7 cellular contexts compared by ENCODE assay signal in the genomic region with DNA sequence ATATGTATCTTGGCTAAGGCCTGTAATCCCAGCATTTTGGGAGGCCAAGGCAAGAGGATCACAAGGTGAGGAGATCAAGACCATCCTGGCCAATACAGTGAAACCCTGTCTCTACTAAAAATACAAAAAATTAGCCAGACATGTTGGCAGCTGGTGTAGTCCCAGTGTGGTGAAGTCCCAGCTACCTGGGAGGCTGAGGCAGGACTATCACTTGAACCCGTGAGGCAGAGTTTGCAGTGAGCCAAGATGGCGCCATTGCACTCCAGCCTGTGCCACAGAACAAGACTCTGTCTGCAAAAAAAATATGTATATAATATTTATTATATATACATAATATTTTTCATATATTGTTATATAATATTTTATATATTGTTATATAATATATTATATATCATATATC.
DNase-seq lines count a peak whose midpoint lies in the region; ATAC-seq and TF ChIP-seq lines count a peak whose summit lies in the region.
"Not testable (repeated sequence)": the region's sequence is repeated elsewhere in the genome, so short reads cannot be mapped to it uniquely, and the experiment has no call there.

No MANE protein-coding gene starts in this region.

- not testable (repeated sequence) for ATAC-seq in WTC11
- peak; percentile 18 for ATAC-seq in activated T-helper 17 cell treated with anti-CD3 and anti-CD28 coated beads, Interleukin-2, amount 50 U/mL, for 72 hours (replicated peaks)
- ATAC-seq in Right ventricle myocardium inferior (peak; percentile 11), left colon (peak; percentile 30), upper lobe of right lung (peak; percentile 8)

- WGBS in HUES64: 71% methylated on average over 2 of the region's 2 CpGs
- no CpG with 5 or more reads among the region's 2 CpGs for WGBS in mesendoderm (ENCODE audit: extremely low coverage, insufficient coverage, low lambda C conversion rate)

- peaks cover 53% of the 10 kb centered on the region for H3K9me3 ChIP-seq in HUES64 (ENCODE audit: insufficient read depth, low read depth, low read length)
- H3K9me3 ChIP-seq in upper lobe of right lung: not testable (repeated sequence)

- H2AK5ac ChIP-seq in mesendoderm (ENCODE audit: low read length): not testable (repeated sequence)

- H3K4me3 ChIP-seq in HUES64 (ENCODE audit: low read length) (peak overlapping the region; percentile 28; the same call in 1 of the 2 replicates), mesendoderm (ENCODE audit: low read length) (peak overlapping the region; percentile 35)
- not testable (repeated sequence) for H3K4me3 ChIP-seq in upper lobe of right lung

- H2BK120ac ChIP-seq in mesendoderm (ENCODE audit: low read depth, low read length): not testable (repeated sequence)

- H3K18ac ChIP-seq in mesendoderm (ENCODE audit: low read length): not testable (repeated sequence)

- H3K27ac Mint-ChIP-seq in WTC11; activated T-helper 17 cell treated with anti-CD3 and anti-CD28 coated beads, Interleukin-2, amount 50 U/mL, for 72 hours: not testable (repeated sequence)

- not testable (repeated sequence) for H4K5ac ChIP-seq in mesendoderm (ENCODE audit: low read length)

- not testable (repeated sequence) for H2BK15ac ChIP-seq in mesendoderm (replicated peaks; ENCODE audit: low read depth)

- H4K8ac ChIP-seq in mesendoderm (ENCODE audit: low read depth, low read length): not testable (repeated sequence)

- H3K9ac ChIP-seq in HUES64 (ENCODE audit: low read depth, low read length); mesendoderm (ENCODE audit: low read length): not testable (repeated sequence)

- POLR2A ChIA-PET in WTC11 (lab: Charles Lee): not testable (repeated sequence)

- not testable (repeated sequence) for DNase-seq in WTC11 (ENCODE audit: low spot score); Right ventricle myocardium inferior (ENCODE audit: missing footprints); left colon; mesendoderm; upper lobe of right lung

- not testable (repeated sequence) for H3K36me3 ChIP-seq in HUES64 (ENCODE audit: insufficient read depth, low read length); mesendoderm (ENCODE audit: control insufficient read depth, insufficient read depth, low read length); upper lobe of right lung

- not testable (repeated sequence) for H3K79me1 ChIP-seq in mesendoderm (ENCODE audit: low read length)

- peaks cover 26% of the 10 kb centered on the region for H3K9me3 Mint-ChIP-seq in WTC11
- H3K9me3 Mint-ChIP-seq in activated T-helper 17 cell treated with anti-CD3 and anti-CD28 coated beads, Interleukin-2, amount 50 U/mL, for 72 hours: not testable (repeated sequence)

- H3K27me3 ChIP-seq in HUES64 (ENCODE audit: insufficient read depth, low read length); mesendoderm (ENCODE audit: insufficient read depth, low read length, poor library complexity); upper lobe of right lung: not testable (repeated sequence)

- not testable (repeated sequence) for TF ChIP-seq CTCF in WTC11 (IDR thresholded peaks at IDR 0.05); upper lobe of right lung (IDR thresholded peaks at IDR 0.05)

- H3K36me3 Mint-ChIP-seq in WTC11: peaks cover 30% of the 10 kb centered on the region
- not testable (repeated sequence) for H3K36me3 Mint-ChIP-seq in activated T-helper 17 cell treated with anti-CD3 and anti-CD28 coated beads, Interleukin-2, amount 50 U/mL, for 72 hours (ENCODE audit: low read depth)

- H3K27ac ChIP-seq in HUES64 (ENCODE audit: low read depth, low read length); mesendoderm (ENCODE audit: low read depth, low read length); upper lobe of right lung: not testable (repeated sequence)

- not testable (repeated sequence) for H3K4ac ChIP-seq in mesendoderm (ENCODE audit: low read depth, low read length)

- H2BK5ac ChIP-seq in mesendoderm (ENCODE audit: low read length): not testable (repeated sequence)

- H3K79me2 ChIP-seq in mesendoderm (ENCODE audit: control insufficient read depth, insufficient read depth, low read length): not testable (repeated sequence)

- not testable (repeated sequence) for H3K4me1 ChIP-seq in HUES64 (ENCODE audit: insufficient read depth, low read length); mesendoderm (ENCODE audit: control insufficient read depth, low read depth, low read length); upper lobe of right lung

- intact Hi-C loops in Right ventricle myocardium inferior (cut with DNase I); left colon (cut with DNase I, micrococcal nuclease); upper lobe of right lung (cut with DNase I): not testable (repeated sequence)

- not testable (repeated sequence) for H3K4me2 ChIP-seq in mesendoderm (ENCODE audit: low read length)

- H3K23ac ChIP-seq in mesendoderm (ENCODE audit: low read length): not testable (repeated sequence)

- H3K4me1 Mint-ChIP-seq in WTC11; activated T-helper 17 cell treated with anti-CD3 and anti-CD28 coated beads, Interleukin-2, amount 50 U/mL, for 72 hours: not testable (repeated sequence)

- H3K27me3 Mint-ChIP-seq in WTC11 (ENCODE audit: low read depth); activated T-helper 17 cell treated with anti-CD3 and anti-CD28 coated beads, Interleukin-2, amount 50 U/mL, for 72 hours: not testable (repeated sequence)

- CTCF ChIA-PET in WTC11 (lab: Charles Lee): not testable (repeated sequence)

- not testable (repeated sequence) for H3K56ac ChIP-seq in mesendoderm (ENCODE audit: low read length)

- not testable (repeated sequence) for H3K4me3 Mint-ChIP-seq in WTC11; activated T-helper 17 cell treated with anti-CD3 and anti-CD28 coated beads, Interleukin-2, amount 50 U/mL, for 72 hours

TF ChIP-seq in WTC11, 78 proteins besides CTCF, POLR2A, EP300 and RAD21:
- TF ChIP-seq HMGA2 (CRISPR knock-in tag; IDR thresholded peaks at IDR 0.05): 0 out of 2 replicates have a peak, but pooled peaks have one; percentile 26
